In genomic region chr1:109969907-109970306, GRCh38 we compare ENCODE assay signal across 18 cellular contexts. TPM values are rescaled to one million over a fixed set of nuclear protein-coding genes. Genes with fewer than 3 reads are reported as not detected.
DNase-seq lines count a peak whose midpoint lies in the region; ATAC-seq and TF ChIP-seq lines count a peak whose summit lies in the region.
"Had no signal": no experiment of that assay in that cellular context is flagged by ENCODE, and none has a peak within 500 bp of the region (broad histone marks: within the 10 kb centered on the region; RNA-seq: fewer than 3 reads in every experiment).

No MANE protein-coding gene starts in this region.

- no peaks in the 10 kb centered on the region for H3K9me3 ChIP-seq in RWPE2 (ENCODE audit: severe bottlenecking)
- H3K9me3 ChIP-seq in hepatocyte (ENCODE audit: low read depth), result no peaks in the 10 kb centered on the region

- H3K9me2 ChIP-seq in hepatocyte (replicated peaks; ENCODE audit: insufficient read depth), result no peaks in the 10 kb centered on the region

- TF ChIP-seq CTCF in RWPE2 (IDR thresholded peaks at IDR 0.05; ENCODE audit: poor library complexity, severe bottlenecking) (no peak), hepatocyte (IDR thresholded peaks at IDR 0.05; ENCODE audit: poor library complexity) (no peak)

- WGBS in hepatocyte (ENCODE audit: low lambda C conversion rate, missing lambda C conversion rate), result 92% methylated on average over 3 of the region's 3 CpGs

- no peaks in the 10 kb centered on the region for H4K20me1 ChIP-seq in hepatocyte (ENCODE audit: insufficient read depth, poor library complexity, severe bottlenecking)
- H4K20me1 ChIP-seq: BLaER1 treated with 17β-estradiol and CSF1 and Interleukin-3, amounts not matched to agents 10 nM and 100 nM had no signal

- no peaks in the 10 kb centered on the region for H3K36me3 ChIP-seq in RWPE2 (ENCODE audit: low read depth)
- no peaks in the 10 kb centered on the region for H3K36me3 ChIP-seq in hepatocyte (replicated peaks; ENCODE audit: insufficient read depth, low read depth)
- H3K36me3 ChIP-seq: BLaER1 treated with 17β-estradiol and CSF1 and Interleukin-3, amounts not matched to agents 10 nM and 100 nM had no signal

- H3K4me2 ChIP-seq in hepatocyte, result no peak overlapping the region

- H3K27ac ChIP-seq in RWPE2 (ENCODE audit: poor library complexity, severe bottlenecking), result peak overlapping the region; percentile 14
- H3K27ac ChIP-seq in epithelial cell of prostate, result peak overlapping the region; percentile 7
- H3K27ac ChIP-seq in hepatocyte, result no peak overlapping the region
- H3K27ac ChIP-seq: BLaER1 treated with 17β-estradiol and CSF1 and Interleukin-3, amounts not matched to agents 10 nM and 100 nM had no signal

- no peaks in the 10 kb centered on the region for H3K79me2 ChIP-seq in hepatocyte

- ATAC-seq in HG03097 (IDR thresholded peaks at IDR 0.05; ENCODE audit: low FRiP score, unreplicated experiment) (peak; percentile 57), RWPE2 (ENCODE audit: low read depth) (no peak), GM21447 (IDR thresholded peaks at IDR 0.05; ENCODE audit: unreplicated experiment) (no peak)
- ATAC-seq: HepG2 had no signal

- no peaks in the 10 kb centered on the region for H3K27me3 ChIP-seq in RWPE2 (ENCODE audit: insufficient read depth, poor library complexity, severe bottlenecking)
- H3K27me3 ChIP-seq in hepatocyte, result no peaks in the 10 kb centered on the region
- H3K27me3 ChIP-seq: BLaER1 treated with 17β-estradiol and CSF1 and Interleukin-3, amounts not matched to agents 10 nM and 100 nM had no signal

- H3K4me1 ChIP-seq in RWPE2 (ENCODE audit: insufficient read depth, poor library complexity, severe bottlenecking) (peaks cover 17% of the 10 kb centered on the region), hepatocyte (ENCODE audit: insufficient read depth) (no peaks in the 10 kb centered on the region)

- peak; percentile 35 for DNase-seq in NOMO-1 treated with DMSO at 0.1 percent for 48 hours (lab: John Stamatoyannopoulos, UW; ENCODE audit: unreplicated experiment)
- no peak for DNase-seq in NOMO-1 treated with dmso at 0.1 percent for 144 hours (lab: John Stamatoyannopoulos, UW; ENCODE audit: unreplicated experiment)
- DNase-seq in RWPE2 (ENCODE audit: low spot score), result no peak
- no peak for DNase-seq in epithelial cell of prostate (ENCODE audit: low read depth, low spot score)
- DNase-seq in NCI-H2107 treated with DMSO at 0.1 percent for 48 hours (lab: John Stamatoyannopoulos, UW; ENCODE audit: unreplicated experiment), result no peak
- DNase-seq in hepatocyte (ENCODE audit: low spot score), result no peak
- DNase-seq: 8988T; CD8-positive, alpha-beta memory T cell; GDM1; H9; KBM-7; NCI-H2081 treated with DMSO at 0.1 percent for 48 hours; NCI-H446; NCI-H526 had no signal

- H2AFZ ChIP-seq in hepatocyte, result no peak overlapping the region

- no peak overlapping the region for H3K4me3 ChIP-seq in RWPE2 (ENCODE audit: severe bottlenecking)
- H3K4me3 ChIP-seq in hepatocyte, result no peak overlapping the region
- H3K4me3 ChIP-seq: BLaER1 treated with 17β-estradiol and CSF1 and Interleukin-3, amounts not matched to agents 10 nM and 100 nM had no signal

RNA-seq across cellular contexts. Expression of gene AHCYL1, which starts 14.7 kb away (rescaled TPM):
- total RNA-seq in hepatocyte, result 49.2 and 56.2 TPM in 2 replicates
- 88.4 and 97.6 TPM in 2 replicates for polyA plus RNA-seq in hepatocyte

RNA-seq across cellular contexts. Expression of gene CSF1, which starts 59.3 kb away (rescaled TPM):
- 9.1 and 9.4 TPM in 2 replicates for total RNA-seq in hepatocyte
- polyA plus RNA-seq in hepatocyte, result 13.5 and 19.1 TPM in 2 replicates
